In genomic region chr7:93941956-93942355, GRCh38 we compare ENCODE assay signal across 21 cellular contexts. TPM values are rescaled to one million over a fixed set of nuclear protein-coding genes. Genes with fewer than 3 reads are reported as not detected.
A peak's percentile ranks its signal among the peaks of the same experiment; 100 is the strongest.
DNase-seq lines count a peak whose midpoint lies in the region; ATAC-seq and TF ChIP-seq lines count a peak whose summit lies in the region.
"Had no signal": no experiment of that assay in that cellular context is flagged by ENCODE, and none has a peak within 500 bp of the region (broad histone marks: within the 10 kb centered on the region; RNA-seq: fewer than 3 reads in every experiment).

No MANE protein-coding gene starts in this region.

- H3K9ac ChIP-seq in mammary epithelial cell (ENCODE audit: insufficient read depth, low read length) = no peak overlapping the region

- H3K36me3 ChIP-seq in mammary epithelial cell (ENCODE audit: insufficient read depth, low read length) (no peaks in the 10 kb centered on the region), breast epithelium (no peaks in the 10 kb centered on the region), brain microvascular endothelial cell (replicated peaks) (no peaks in the 10 kb centered on the region), spleen (no peaks in the 10 kb centered on the region)

- H3K27me3 ChIP-seq in mammary epithelial cell (ENCODE audit: insufficient read depth, low read length) (no peaks in the 10 kb centered on the region), breast epithelium (no peaks in the 10 kb centered on the region), brain microvascular endothelial cell (replicated peaks) (no peaks in the 10 kb centered on the region), spleen (replicated peaks in 1 of 7) (no peaks in the 10 kb centered on the region)

- DNase-seq in mammary epithelial cell (peak; percentile 1), breast epithelium (ENCODE audit: low spot score in 2 of 2) (no peak), brain microvascular endothelial cell (peak; percentile 20), foreskin fibroblast (peak; percentile 32 to 50), spleen (no peak), NCI-H2029 (lab: John Stamatoyannopoulos, UW) (no peak)
- no peak for DNase-seq in stimulated activated naive CD4-positive, alpha-beta T cell treated with Interleukin-2 at 50 U/mL for 16 hours (lab: John Stamatoyannopoulos, UW)
- DNase-seq: CD4-positive, alpha-beta memory T cell; DND-41; Karpas-422; NCI-H1417; NCI-H2029 treated with DMSO at 0.1 percent for 48 hours; NCI-H510A; NCI-H82; PC-3 had no signal

- no TSS peak for BruUV-seq in mammary epithelial cell (replicated peaks; lab: Mats Ljungman, UMichigan)

- dilution Hi-C loops in mammary epithelial cell (cut with HindIII; ENCODE audit: low sequenced_read_pairs) = no loop called here

- no peak for ATAC-seq in HG03095 (IDR thresholded peaks at IDR 0.05; ENCODE audit: unreplicated experiment)
- ATAC-seq: GM23338, PC-3 had no signal

- TF ChIP-seq POLR2A in breast epithelium (IDR thresholded peaks at IDR 0.05) = no peak
- no peak for TF ChIP-seq POLR2A in spleen (IDR thresholded peaks at IDR 0.05)

- 79% methylated on average over 2 of the region's 2 CpGs for WGBS in mammary epithelial cell (ENCODE audit: low coverage, missing lambda C conversion rate)
- WGBS in spleen, 5 donors = 84 to 91% (median 90%) methylated on average over 2 of the region's 2 CpGs

- H3K79me2 ChIP-seq in mammary epithelial cell (ENCODE audit: insufficient read depth, low read length) = no peaks in the 10 kb centered on the region

- H3K9me3 ChIP-seq in mammary epithelial cell (replicated peaks; ENCODE audit: insufficient read depth, low read length) (no peaks in the 10 kb centered on the region), breast epithelium (no peaks in the 10 kb centered on the region), spleen (no peaks in the 10 kb centered on the region)

- in situ Hi-C loops in mammary epithelial cell (cut with MboI; ENCODE audit: low sequenced_read_pairs in 2 of 2) (no loop called here), brain microvascular endothelial cell (cut with HindIII; ENCODE audit: low pct_ligation_motif_present, low sequenced_read_pairs) (no loop called here)

- TF ChIP-seq CTCF in mammary epithelial cell (conservative IDR thresholded peaks at IDR 0.05 in 1 of 2, IDR thresholded peaks at IDR 0.05 in 1 of 2; ENCODE audit: extremely low read depth in 1 of 2, insufficient read depth in 1 of 2, low read depth in 1 of 2, low read length in 2 of 2) (no peak), breast epithelium (IDR thresholded peaks at IDR 0.05) (no peak), brain microvascular endothelial cell (IDR thresholded peaks at IDR 0.05; ENCODE audit: low read depth, low read length, missing control alignments) (no peak), foreskin fibroblast (IDR thresholded peaks at IDR 0.05; ENCODE audit: low read depth, low read length) (no peak), spleen (IDR thresholded peaks at IDR 0.05 in 8 of 11, conservative IDR thresholded peaks at IDR 0.05 in 3 of 11) (no peak)

- H3K27ac ChIP-seq in mammary epithelial cell (ENCODE audit: insufficient read depth, low read depth, low read length) (no peak overlapping the region), breast epithelium (no peak overlapping the region), brain microvascular endothelial cell (no peak overlapping the region), spleen (no peak overlapping the region)
- H3K27ac ChIP-seq: 22Rv1, RWPE1 had no signal

- H3K4me1 ChIP-seq in mammary epithelial cell (ENCODE audit: insufficient read depth, low read length) (no peaks in the 10 kb centered on the region), breast epithelium (no peaks in the 10 kb centered on the region), spleen (peaks cover 0 to 8% (median 0%) of the 10 kb centered on the region in 6 donors)

- CTCF ChIA-PET in mammary epithelial cell (lab: Charles Lee; ENCODE audit: low non-redundant PET) = no interaction called here

- intact Hi-C loops in mammary epithelial cell (cut with micrococcal nuclease) = no loop called here
- intact Hi-C loops in breast epithelium (cut with DNase I; ENCODE audit: low total_unique reads) = no loop called here
- intact Hi-C loops in spleen (cut with DNase I; ENCODE audit: low total_unique reads) = no loop called here

- H2AFZ ChIP-seq in mammary epithelial cell (ENCODE audit: low read depth, low read length) = no peak overlapping the region
- H2AFZ ChIP-seq: GM23338 had no signal

- H3K4me2 ChIP-seq in mammary epithelial cell (ENCODE audit: insufficient read depth, low read depth, low read length) = no peak overlapping the region
- H3K4me2 ChIP-seq: GM23338 had no signal

- H3K4me3 ChIP-seq in mammary epithelial cell (replicated peaks in 1 of 3; ENCODE audit: insufficient read depth in 1 of 3, low read depth in 2 of 3, low read length in 3 of 3) (no peak overlapping the region), breast epithelium (no peak overlapping the region), brain microvascular endothelial cell (ENCODE audit: low read depth, low read length) (no peak overlapping the region), foreskin fibroblast (ENCODE audit: low read depth in 1 of 2, low read length in 2 of 2) (no peak overlapping the region), spleen (no peak overlapping the region)
- H3K4me3 ChIP-seq: GM23338 had no signal

- no peaks in the 10 kb centered on the region for H4K20me1 ChIP-seq in mammary epithelial cell (ENCODE audit: insufficient read depth, low read length)

RNA-seq across cellular contexts. Expression of gene GNG11, which starts 20.4 kb away (rescaled TPM):
- total RNA-seq in mammary epithelial cell (under 1 TPM; under 0.01 to 0.38 TPM), breast epithelium (10 to 100 TPM; 17.3 to 40.0 (median 25.4) TPM), spleen (10 to 100 TPM; 15.5 to 46.6 (median 32.2) TPM)
- polyA plus RNA-seq in mammary epithelial cell (0.31 TPM), spleen (10 to 100 TPM; 36.0 to 97.3 (median 38.0) TPM)
- polyA minus RNA-seq in mammary epithelial cell = not detected
- total RNA-seq: CD4-positive, alpha-beta memory T cell; HT-29 had no signal
- polyA plus RNA-seq: CD4-positive, alpha-beta memory T cell had no signal

RNA-seq across cellular contexts. Expression of gene GNGT1, which starts 35.6 kb away (rescaled TPM):
- total RNA-seq in mammary epithelial cell (not detected), breast epithelium (not detected), spleen (not detected)
- polyA plus RNA-seq in mammary epithelial cell (not detected), spleen (not detected)
- not detected for polyA minus RNA-seq in mammary epithelial cell
- total RNA-seq: CD4-positive, alpha-beta memory T cell; GM23338; HT-29; PC-3 had no signal
- polyA plus RNA-seq: BJ; CD4-positive, alpha-beta memory T cell had no signal

RNA-seq across cellular contexts. Expression of gene TFPI2, which starts 51.4 kb away (rescaled TPM):
- total RNA-seq in mammary epithelial cell = 100 to 1,000 TPM in 1 of 2 donors, under 1 TPM in 1; 0.33 to 608 TPM
- polyA plus RNA-seq in mammary epithelial cell = 313 TPM
- polyA minus RNA-seq in mammary epithelial cell = 136 TPM
- 100 to 1,000 TPM in 1 of 3 donors, 10 to 100 TPM in 1, 1 to 10 TPM in 1; 1.8 to 223 (median 46.7) TPM for total RNA-seq in breast epithelium
- 1 to 10 TPM in 6 of 7 donors, under 1 TPM in 1; 0.92 to 6.3 (median 1.9) TPM for total RNA-seq in spleen
- polyA plus RNA-seq in spleen = 1 to 10 TPM; 1.1 to 1.2 (median 1.1) TPM
- total RNA-seq: CD4-positive, alpha-beta memory T cell; HT-29 had no signal
- polyA plus RNA-seq: CD4-positive, alpha-beta memory T cell had no signal

Comparison
In these comparisons a context has a peak if more than half of its experiments do, and no peak if none do; other contexts are left out.
1. DNase-seq: peak in mammary epithelial cell (single experiment), brain microvascular endothelial cell (single experiment) and foreskin fibroblast (2 of 2); none in breast epithelium (0 of 2), stimulated activated naive CD4-positive, alpha-beta T cell treated with Interleukin-2 at 50 U/mL for 16 hours (single experiment), spleen (single experiment) and NCI-H2029 (single experiment).
2. RNA of gene GNG11, which starts 20.4 kb away (total RNA-seq): 15.5 to 46.6 TPM in spleen and 17.3 to 40.0 TPM in breast epithelium; under 0.01 to 0.38 TPM in mammary epithelial cell; every median in the first group is over 10 times any median in the second.